In genomic region chr14:91060472-91061308, GRCh38 we compare ENCODE assay signal across 1 cellular context.
A peak's percentile ranks its signal among the peaks of the same experiment; 100 is the strongest.
TF ChIP-seq lines count a peak whose summit lies in the region.

Gene RPS6KA5 (minus strand): TSS chr14:91060641. CDS start chr14:91060434, 207 bp downstream.

TF ChIP-seq in GM12878, 131 proteins besides CTCF, POLR2A, EP300 and RAD21 (continued from another document and continues in another):
- TF ChIP-seq RELA (IDR thresholded peaks at IDR 0.05; ENCODE audit: borderline replicate concordance, partially characterized antibody), result peak; percentile 41
- no peak for TF ChIP-seq POLR2AphosphoS2 (IDR thresholded peaks at IDR 0.05; ENCODE audit: low read depth, low read length)
- no peak for TF ChIP-seq NFXL1 (IDR thresholded peaks at IDR 0.05; ENCODE audit: borderline replicate concordance)
- no peak for TF ChIP-seq SUZ12 (IDR thresholded peaks at IDR 0.05; ENCODE audit: unreplicated experiment)
- no peak for TF ChIP-seq ZBTB33 (IDR thresholded peaks at IDR 0.05)
- no peak for TF ChIP-seq ZNF24 (IDR thresholded peaks at IDR 0.05)
- TF ChIP-seq, protein P1, sequence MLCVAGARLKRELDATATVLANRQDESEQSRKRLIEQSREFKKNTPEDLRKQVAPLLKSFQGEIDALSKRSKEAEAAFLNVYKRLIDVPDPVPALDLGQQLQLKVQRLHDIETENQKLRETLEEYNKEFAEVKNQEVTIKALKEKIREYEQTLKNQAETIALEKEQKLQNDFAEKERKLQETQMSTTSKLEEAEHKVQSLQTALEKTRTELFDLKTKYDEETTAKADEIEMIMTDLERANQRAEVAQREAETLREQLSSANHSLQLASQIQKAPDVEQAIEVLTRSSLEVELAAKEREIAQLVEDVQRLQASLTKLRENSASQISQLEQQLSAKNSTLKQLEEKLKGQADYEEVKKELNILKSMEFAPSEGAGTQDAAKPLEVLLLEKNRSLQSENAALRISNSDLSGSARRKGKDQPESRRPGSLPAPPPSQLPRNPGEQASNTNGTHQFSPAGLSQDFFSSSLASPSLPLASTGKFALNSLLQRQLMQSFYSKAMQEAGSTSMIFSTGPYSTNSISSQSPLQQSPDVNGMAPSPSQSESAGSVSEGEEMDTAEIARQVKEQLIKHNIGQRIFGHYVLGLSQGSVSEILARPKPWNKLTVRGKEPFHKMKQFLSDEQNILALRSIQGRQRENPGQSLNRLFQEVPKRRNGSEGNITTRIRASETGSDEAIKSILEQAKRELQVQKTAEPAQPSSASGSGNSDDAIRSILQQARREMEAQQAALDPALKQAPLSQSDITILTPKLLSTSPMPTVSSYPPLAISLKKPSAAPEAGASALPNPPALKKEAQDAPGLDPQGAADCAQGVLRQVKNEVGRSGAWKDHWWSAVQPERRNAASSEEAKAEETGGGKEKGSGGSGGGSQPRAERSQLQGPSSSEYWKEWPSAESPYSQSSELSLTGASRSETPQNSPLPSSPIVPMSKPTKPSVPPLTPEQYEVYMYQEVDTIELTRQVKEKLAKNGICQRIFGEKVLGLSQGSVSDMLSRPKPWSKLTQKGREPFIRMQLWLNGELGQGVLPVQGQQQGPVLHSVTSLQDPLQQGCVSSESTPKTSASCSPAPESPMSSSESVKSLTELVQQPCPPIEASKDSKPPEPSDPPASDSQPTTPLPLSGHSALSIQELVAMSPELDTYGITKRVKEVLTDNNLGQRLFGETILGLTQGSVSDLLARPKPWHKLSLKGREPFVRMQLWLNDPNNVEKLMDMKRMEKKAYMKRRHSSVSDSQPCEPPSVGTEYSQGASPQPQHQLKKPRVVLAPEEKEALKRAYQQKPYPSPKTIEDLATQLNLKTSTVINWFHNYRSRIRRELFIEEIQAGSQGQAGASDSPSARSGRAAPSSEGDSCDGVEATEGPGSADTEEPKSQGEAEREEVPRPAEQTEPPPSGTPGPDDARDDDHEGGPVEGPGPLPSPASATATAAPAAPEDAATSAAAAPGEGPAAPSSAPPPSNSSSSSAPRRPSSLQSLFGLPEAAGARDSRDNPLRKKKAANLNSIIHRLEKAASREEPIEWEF (IDR thresholded peaks at IDR 0.05; ENCODE audit: insufficient replicate concordance, low read depth, low read length), result no peak
- TF ChIP-seq, protein P2, sequence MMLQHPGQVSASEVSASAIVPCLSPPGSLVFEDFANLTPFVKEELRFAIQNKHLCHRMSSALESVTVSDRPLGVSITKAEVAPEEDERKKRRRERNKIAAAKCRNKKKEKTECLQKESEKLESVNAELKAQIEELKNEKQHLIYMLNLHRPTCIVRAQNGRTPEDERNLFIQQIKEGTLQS (IDR thresholded peaks at IDR 0.05; ENCODE audit: borderline replicate concordance, extremely low read depth, low read depth, low read length), result no peak
- TF ChIP-seq KAT2A (conservative IDR thresholded peaks at IDR 0.05; ENCODE audit: control insufficient read depth, low read depth, low read length), result no peak
- TF ChIP-seq SMC3 (IDR thresholded peaks at IDR 0.05; ENCODE audit: borderline replicate concordance, low read length), result no peak
- no peak for TF ChIP-seq EZH2 (IDR thresholded peaks at IDR 0.05; ENCODE audit: borderline replicate concordance, control insufficient read depth, low read depth, low read length)
- TF ChIP-seq, protein P3, sequence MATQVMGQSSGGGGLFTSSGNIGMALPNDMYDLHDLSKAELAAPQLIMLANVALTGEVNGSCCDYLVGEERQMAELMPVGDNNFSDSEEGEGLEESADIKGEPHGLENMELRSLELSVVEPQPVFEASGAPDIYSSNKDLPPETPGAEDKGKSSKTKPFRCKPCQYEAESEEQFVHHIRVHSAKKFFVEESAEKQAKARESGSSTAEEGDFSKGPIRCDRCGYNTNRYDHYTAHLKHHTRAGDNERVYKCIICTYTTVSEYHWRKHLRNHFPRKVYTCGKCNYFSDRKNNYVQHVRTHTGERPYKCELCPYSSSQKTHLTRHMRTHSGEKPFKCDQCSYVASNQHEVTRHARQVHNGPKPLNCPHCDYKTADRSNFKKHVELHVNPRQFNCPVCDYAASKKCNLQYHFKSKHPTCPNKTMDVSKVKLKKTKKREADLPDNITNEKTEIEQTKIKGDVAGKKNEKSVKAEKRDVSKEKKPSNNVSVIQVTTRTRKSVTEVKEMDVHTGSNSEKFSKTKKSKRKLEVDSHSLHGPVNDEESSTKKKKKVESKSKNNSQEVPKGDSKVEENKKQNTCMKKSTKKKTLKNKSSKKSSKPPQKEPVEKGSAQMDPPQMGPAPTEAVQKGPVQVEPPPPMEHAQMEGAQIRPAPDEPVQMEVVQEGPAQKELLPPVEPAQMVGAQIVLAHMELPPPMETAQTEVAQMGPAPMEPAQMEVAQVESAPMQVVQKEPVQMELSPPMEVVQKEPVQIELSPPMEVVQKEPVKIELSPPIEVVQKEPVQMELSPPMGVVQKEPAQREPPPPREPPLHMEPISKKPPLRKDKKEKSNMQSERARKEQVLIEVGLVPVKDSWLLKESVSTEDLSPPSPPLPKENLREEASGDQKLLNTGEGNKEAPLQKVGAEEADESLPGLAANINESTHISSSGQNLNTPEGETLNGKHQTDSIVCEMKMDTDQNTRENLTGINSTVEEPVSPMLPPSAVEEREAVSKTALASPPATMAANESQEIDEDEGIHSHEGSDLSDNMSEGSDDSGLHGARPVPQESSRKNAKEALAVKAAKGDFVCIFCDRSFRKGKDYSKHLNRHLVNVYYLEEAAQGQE (IDR thresholded peaks at IDR 0.05; ENCODE audit: low read depth, low read length), result no peak
- no peak for TF ChIP-seq YBX1 (IDR thresholded peaks at IDR 0.05)
- peak; percentile 38; the same call in 1 of the 2 replicates for TF ChIP-seq ATF7 (IDR thresholded peaks at IDR 0.05; ENCODE audit: low read depth)
- peak; percentile 97 for TF ChIP-seq RB1 (IDR thresholded peaks at IDR 0.05; ENCODE audit: borderline replicate concordance)
- peak; percentile 89 for TF ChIP-seq CHD2 (IDR thresholded peaks at IDR 0.05; ENCODE audit: borderline replicate concordance, low read depth, low read length)
- peak; percentile 100 for TF ChIP-seq MXI1 (IDR thresholded peaks at IDR 0.05; ENCODE audit: low read depth, low read length)
- no peak for TF ChIP-seq ELK1 (IDR thresholded peaks at IDR 0.05; ENCODE audit: low read depth, low read length)
- TF ChIP-seq ZBTB40 (IDR thresholded peaks at IDR 0.05; ENCODE audit: borderline replicate concordance), result no peak; the same call in 1 of the 2 replicates
- TF ChIP-seq CREB1 (IDR thresholded peaks at IDR 0.05; ENCODE audit: low read depth), result peak; percentile 92
- TF ChIP-seq, protein P4, sequence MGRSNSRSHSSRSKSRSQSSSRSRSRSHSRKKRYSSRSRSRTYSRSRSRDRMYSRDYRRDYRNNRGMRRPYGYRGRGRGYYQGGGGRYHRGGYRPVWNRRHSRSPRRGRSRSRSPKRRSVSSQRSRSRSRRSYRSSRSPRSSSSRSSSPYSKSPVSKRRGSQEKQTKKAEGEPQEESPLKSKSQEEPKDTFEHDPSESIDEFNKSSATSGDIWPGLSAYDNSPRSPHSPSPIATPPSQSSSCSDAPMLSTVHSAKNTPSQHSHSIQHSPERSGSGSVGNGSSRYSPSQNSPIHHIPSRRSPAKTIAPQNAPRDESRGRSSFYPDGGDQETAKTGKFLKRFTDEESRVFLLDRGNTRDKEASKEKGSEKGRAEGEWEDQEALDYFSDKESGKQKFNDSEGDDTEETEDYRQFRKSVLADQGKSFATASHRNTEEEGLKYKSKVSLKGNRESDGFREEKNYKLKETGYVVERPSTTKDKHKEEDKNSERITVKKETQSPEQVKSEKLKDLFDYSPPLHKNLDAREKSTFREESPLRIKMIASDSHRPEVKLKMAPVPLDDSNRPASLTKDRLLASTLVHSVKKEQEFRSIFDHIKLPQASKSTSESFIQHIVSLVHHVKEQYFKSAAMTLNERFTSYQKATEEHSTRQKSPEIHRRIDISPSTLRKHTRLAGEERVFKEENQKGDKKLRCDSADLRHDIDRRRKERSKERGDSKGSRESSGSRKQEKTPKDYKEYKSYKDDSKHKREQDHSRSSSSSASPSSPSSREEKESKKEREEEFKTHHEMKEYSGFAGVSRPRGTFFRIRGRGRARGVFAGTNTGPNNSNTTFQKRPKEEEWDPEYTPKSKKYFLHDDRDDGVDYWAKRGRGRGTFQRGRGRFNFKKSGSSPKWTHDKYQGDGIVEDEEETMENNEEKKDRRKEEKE (IDR thresholded peaks at IDR 0.05), result no peak
- peak; percentile 34; the same call in 1 of the 2 replicates for TF ChIP-seq USF2 (IDR thresholded peaks at IDR 0.05; ENCODE audit: borderline replicate concordance, low read depth, low read length)
- no peak for TF ChIP-seq ASH2L (IDR thresholded peaks at IDR 0.05; ENCODE audit: borderline replicate concordance, low read depth)
- peak; percentile 22; the same call in 1 of the 2 replicates for TF ChIP-seq POLR2AphosphoS5 (IDR thresholded peaks at IDR 0.05; ENCODE audit: low read length)
- TF ChIP-seq, protein P5, sequence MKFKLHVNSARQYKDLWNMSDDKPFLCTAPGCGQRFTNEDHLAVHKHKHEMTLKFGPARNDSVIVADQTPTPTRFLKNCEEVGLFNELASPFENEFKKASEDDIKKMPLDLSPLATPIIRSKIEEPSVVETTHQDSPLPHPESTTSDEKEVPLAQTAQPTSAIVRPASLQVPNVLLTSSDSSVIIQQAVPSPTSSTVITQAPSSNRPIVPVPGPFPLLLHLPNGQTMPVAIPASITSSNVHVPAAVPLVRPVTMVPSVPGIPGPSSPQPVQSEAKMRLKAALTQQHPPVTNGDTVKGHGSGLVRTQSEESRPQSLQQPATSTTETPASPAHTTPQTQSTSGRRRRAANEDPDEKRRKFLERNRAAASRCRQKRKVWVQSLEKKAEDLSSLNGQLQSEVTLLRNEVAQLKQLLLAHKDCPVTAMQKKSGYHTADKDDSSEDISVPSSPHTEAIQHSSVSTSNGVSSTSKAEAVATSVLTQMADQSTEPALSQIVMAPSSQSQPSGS (IDR thresholded peaks at IDR 0.05; ENCODE audit: low read length), result no peak
- TF ChIP-seq FOXM1 (IDR thresholded peaks at IDR 0.05; ENCODE audit: low read depth, low read length), result no peak
